ENCODE assay signal across 30 cellular contexts in the genomic region with DNA sequence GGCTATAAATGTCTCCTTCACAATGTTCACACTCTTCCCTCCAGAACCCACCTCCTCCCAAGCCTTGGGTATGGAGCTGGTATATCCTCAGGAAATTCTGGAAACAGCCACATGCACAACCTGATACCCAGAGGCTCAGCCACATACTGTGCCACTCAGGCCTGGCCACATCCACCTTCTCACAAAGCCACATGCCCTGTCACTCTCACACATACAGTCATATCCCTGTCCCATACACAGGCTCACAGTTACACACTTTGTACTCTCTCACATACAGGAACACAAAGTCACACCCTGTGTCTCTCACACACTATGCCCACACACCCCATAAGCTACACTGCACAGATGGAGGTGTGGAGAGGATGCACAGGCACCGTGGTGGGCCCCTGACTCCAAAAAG. TPM values are rescaled to one million over a fixed set of nuclear protein-coding genes. Genes with fewer than 3 reads are reported as not detected.
DNase-seq lines count a peak whose midpoint lies in the region; ATAC-seq, FAIRE-seq and TF ChIP-seq lines count a peak whose summit lies in the region.
"Had no signal": no experiment of that assay in that cellular context is flagged by ENCODE, and none has a peak within 500 bp of the region (broad histone marks: within the 10 kb centered on the region; RNA-seq: fewer than 3 reads in every experiment).

No MANE protein-coding gene starts in this region.

- CTCF ChIA-PET in T-cell (lab: Charles Lee), result interaction anchor here in 1 of 2 donors (0.6 to 1.2 kb wide), 2 partner anchors 13 to 60 kb away, joined by 4 to 5 read pairs; no protein-coding TSS in a partner anchor

- peak overlapping the region; percentile 2 for H3K27ac Mint-ChIP-seq in activated T-cell treated with anti-CD3 and anti-CD28 coated beads, Interleukin-2, amount 50 U/mL, for 24 hours
- peak overlapping the region; percentile 90 to 93 for H3K27ac Mint-ChIP-seq in T-cell
- no peak overlapping the region for H3K27ac Mint-ChIP-seq in neural crest cell (ENCODE audit: unreplicated experiment)
- H3K27ac Mint-ChIP-seq: HFFc6 had no signal

- no peak for ATAC-seq in activated T-cell treated with anti-CD3 and anti-CD28 coated beads, Interleukin-2, amount 50 U/mL, for 4 hours
- ATAC-seq in T-cell (replicated peaks in 1 of 4) (no peak), HG03439 (IDR thresholded peaks at IDR 0.05; ENCODE audit: unreplicated experiment) (no peak)
- ATAC-seq: HepG2, pancreas, sciatic nerve had no signal

- POLR2A ChIA-PET in T-cell (lab: Charles Lee), result no interaction called here

- peak; percentile 25 for DNase-seq in activated T-cell treated with anti-CD3 and anti-CD28 coated beads, Interleukin-2, amount 50 U/mL, for 24 hours
- DNase-seq in activated T-cell treated with anti-CD3 and anti-CD28 coated beads, Interleukin-2, amount 50 U/mL, for 4 hours, result no peak
- DNase-seq in T-cell (no peak), bronchial epithelial cell (ENCODE audit: low read depth) (no peak), neural crest cell (ENCODE audit: low read depth, low spot score) (no peak), GM19238 (ENCODE audit: insufficient read length, low spot score) (no peak), HPDE6-E6E7 (ENCODE audit: extremely low spot score) (no peak)
- DNase-seq: activated CD4-positive, alpha-beta T cell treated with anti-CD3 and anti-CD28 coated beads, Interleukin-2, amount 50 U/mL, for 1 hour; activated T-cell treated with anti-CD3 and anti-CD28 coated beads, Interleukin-2, amount 50 U/mL, for 48 hours; amniotic stem cell; DMS 273 treated with DMSO at 0.1 percent for 48 hours; effector CD4-positive, alpha-beta T cell; HFFc6; kidney; NCI-H1417 treated with DMSO at 0.1 percent for 48 hours; NCI-H2171; NCI-H526; pancreas; stimulated activated CD4-positive, alpha-beta T cell treated with anti-CD3 and anti-CD28 coated beads, Interleukin-15, amount 100 ng/mL, for 24 hours had no signal

- no peak overlapping the region for H3K4me3 ChIP-seq in bronchial epithelial cell (ENCODE audit: low read depth, low read length)
- H3K4me3 ChIP-seq: BLaER1 treated with 17β-estradiol and CSF1 and Interleukin-3, amounts not matched to agents 10 nM and 100 nM; lung; pancreas had no signal

- no peak overlapping the region for H3K4me3 Mint-ChIP-seq in activated T-cell treated with anti-CD3 and anti-CD28 coated beads, Interleukin-2, amount 50 U/mL, for 24 hours
- H3K4me3 Mint-ChIP-seq in activated T-cell treated with anti-CD3 and anti-CD28 coated beads, Interleukin-2, amount 50 U/mL, for 4 hours, result no peak overlapping the region
- H3K4me3 Mint-ChIP-seq in T-cell (peak overlapping the region in 1 of 3 donors; percentile 5), neural crest cell (peak overlapping the region; percentile 49)
- H3K4me3 Mint-ChIP-seq: HFFc6 had no signal

- no peaks in the 10 kb centered on the region for H3K9me3 Mint-ChIP-seq in activated T-cell treated with anti-CD3 and anti-CD28 coated beads, Interleukin-2, amount 50 U/mL, for 24 hours
- no peaks in the 10 kb centered on the region for H3K9me3 Mint-ChIP-seq in activated T-cell treated with anti-CD3 and anti-CD28 coated beads, Interleukin-2, amount 50 U/mL, for 4 hours
- no peaks in the 10 kb centered on the region for H3K9me3 Mint-ChIP-seq in T-cell
- no peaks in the 10 kb centered on the region for H3K9me3 Mint-ChIP-seq in neural crest cell
- H3K9me3 Mint-ChIP-seq: HFFc6 had no signal

- no peak for TF ChIP-seq CTCF in bronchial epithelial cell (IDR thresholded peaks at IDR 0.05; ENCODE audit: insufficient read depth, low read length, severe bottlenecking)
- TF ChIP-seq CTCF in neural crest cell (conservative IDR thresholded peaks at IDR 0.05), result no peak

- no peaks in the 10 kb centered on the region for H3K27me3 ChIP-seq in bronchial epithelial cell (ENCODE audit: control insufficient read depth, insufficient read depth, low read length)
- H3K27me3 ChIP-seq: BLaER1 treated with 17β-estradiol and CSF1 and Interleukin-3, amounts not matched to agents 10 nM and 100 nM; pancreas had no signal

- FAIRE-seq in bronchial epithelial cell (lab: Jason Lieb, UNC), result peak; percentile 77
- FAIRE-seq: frontal cortex, HepG2, kidney, pancreas had no signal

- H3K27me3 Mint-ChIP-seq in activated T-cell treated with anti-CD3 and anti-CD28 coated beads, Interleukin-2, amount 50 U/mL, for 24 hours, result no peaks in the 10 kb centered on the region
- H3K27me3 Mint-ChIP-seq in activated T-cell treated with anti-CD3 and anti-CD28 coated beads, Interleukin-2, amount 50 U/mL, for 4 hours (ENCODE audit: low read depth), result no peaks in the 10 kb centered on the region
- no peaks in the 10 kb centered on the region for H3K27me3 Mint-ChIP-seq in T-cell
- H3K27me3 Mint-ChIP-seq in neural crest cell (ENCODE audit: low read depth), result no peaks in the 10 kb centered on the region

- H3K36me3 ChIP-seq in bronchial epithelial cell (ENCODE audit: control insufficient read depth, insufficient read depth, low read length), result no peaks in the 10 kb centered on the region
- H3K36me3 ChIP-seq: pancreas had no signal

- no peaks in the 10 kb centered on the region for H3K36me3 Mint-ChIP-seq in activated T-cell treated with anti-CD3 and anti-CD28 coated beads, Interleukin-2, amount 50 U/mL, for 24 hours (ENCODE audit: low read depth)
- no peaks in the 10 kb centered on the region for H3K36me3 Mint-ChIP-seq in activated T-cell treated with anti-CD3 and anti-CD28 coated beads, Interleukin-2, amount 50 U/mL, for 4 hours (ENCODE audit: insufficient read depth)
- H3K36me3 Mint-ChIP-seq in T-cell (no peaks in the 10 kb centered on the region), neural crest cell (ENCODE audit: low read depth) (no peaks in the 10 kb centered on the region)

- H3K4me1 Mint-ChIP-seq in activated T-cell treated with anti-CD3 and anti-CD28 coated beads, Interleukin-2, amount 50 U/mL, for 24 hours (ENCODE audit: low read depth), result peaks cover 56% of the 10 kb centered on the region
- H3K4me1 Mint-ChIP-seq in activated T-cell treated with anti-CD3 and anti-CD28 coated beads, Interleukin-2, amount 50 U/mL, for 4 hours (ENCODE audit: low read depth), result peaks cover 56% of the 10 kb centered on the region
- H3K4me1 Mint-ChIP-seq in T-cell (peaks cover 59 to 65% (median 60%) of the 10 kb centered on the region in 3 donors), neural crest cell (peaks cover 36% of the 10 kb centered on the region)

RNA-seq across cellular contexts. Expression of a gene that starts 10.1 kb away (rescaled TPM):
- total RNA-seq in activated T-cell treated with anti-CD3 and anti-CD28 coated beads, Interleukin-2, amount 50 U/mL, for 4 hours, result under 1 TPM; 0.23 to 0.63 (median 0.37) TPM
- total RNA-seq in T-cell (1 to 10 TPM; 2.0 to 3.4 (median 3.1) TPM), bronchial epithelial cell (0.51 TPM in 1 of 2 replicates, not detected in the other), neural crest cell (2.2 and 3.9 TPM in 2 replicates)
- total RNA-seq: G401 had no signal

RNA-seq across cellular contexts. Expression of a gene that starts 15.2 kb away (rescaled TPM):
- 10 to 100 TPM; 52.0 to 72.2 (median 64.5) TPM for total RNA-seq in activated T-cell treated with anti-CD3 and anti-CD28 coated beads, Interleukin-2, amount 50 U/mL, for 4 hours
- total RNA-seq in T-cell (100 to 1,000 TPM; 232 to 364 (median 244) TPM), bronchial epithelial cell (96.4 and 176 TPM in 2 replicates), neural crest cell (101 and 102 TPM in 2 replicates)

RNA-seq across cellular contexts. Expression of a gene that starts 50.2 kb away (rescaled TPM):
- total RNA-seq in activated T-cell treated with anti-CD3 and anti-CD28 coated beads, Interleukin-2, amount 50 U/mL, for 4 hours, result 100 to 1,000 TPM; 213 to 285 (median 265) TPM
- total RNA-seq in T-cell (10 to 100 TPM; 13.1 to 29.7 (median 26.0) TPM), bronchial epithelial cell (128 and 158 TPM in 2 replicates), neural crest cell (63.2 and 64.8 TPM in 2 replicates)

RNA-seq across cellular contexts. Expression of a gene that starts 57.6 kb away (rescaled TPM):
- total RNA-seq in activated T-cell treated with anti-CD3 and anti-CD28 coated beads, Interleukin-2, amount 50 U/mL, for 4 hours, result under 1 TPM in 1 of 3 donors, not detected in 2; 0.24 TPM
- total RNA-seq in T-cell (not detected), bronchial epithelial cell (0.26 and 0.38 TPM in 2 replicates), neural crest cell (0.82 and 0.86 TPM in 2 replicates)
- total RNA-seq: A673, cardiac septum, frontal cortex, HepG2, HFFc6, kidney, lung, M059J, pancreas, temporal lobe had no signal
